Comparison of ENCODE assay signal across 9 cellular contexts in the genomic region with DNA sequence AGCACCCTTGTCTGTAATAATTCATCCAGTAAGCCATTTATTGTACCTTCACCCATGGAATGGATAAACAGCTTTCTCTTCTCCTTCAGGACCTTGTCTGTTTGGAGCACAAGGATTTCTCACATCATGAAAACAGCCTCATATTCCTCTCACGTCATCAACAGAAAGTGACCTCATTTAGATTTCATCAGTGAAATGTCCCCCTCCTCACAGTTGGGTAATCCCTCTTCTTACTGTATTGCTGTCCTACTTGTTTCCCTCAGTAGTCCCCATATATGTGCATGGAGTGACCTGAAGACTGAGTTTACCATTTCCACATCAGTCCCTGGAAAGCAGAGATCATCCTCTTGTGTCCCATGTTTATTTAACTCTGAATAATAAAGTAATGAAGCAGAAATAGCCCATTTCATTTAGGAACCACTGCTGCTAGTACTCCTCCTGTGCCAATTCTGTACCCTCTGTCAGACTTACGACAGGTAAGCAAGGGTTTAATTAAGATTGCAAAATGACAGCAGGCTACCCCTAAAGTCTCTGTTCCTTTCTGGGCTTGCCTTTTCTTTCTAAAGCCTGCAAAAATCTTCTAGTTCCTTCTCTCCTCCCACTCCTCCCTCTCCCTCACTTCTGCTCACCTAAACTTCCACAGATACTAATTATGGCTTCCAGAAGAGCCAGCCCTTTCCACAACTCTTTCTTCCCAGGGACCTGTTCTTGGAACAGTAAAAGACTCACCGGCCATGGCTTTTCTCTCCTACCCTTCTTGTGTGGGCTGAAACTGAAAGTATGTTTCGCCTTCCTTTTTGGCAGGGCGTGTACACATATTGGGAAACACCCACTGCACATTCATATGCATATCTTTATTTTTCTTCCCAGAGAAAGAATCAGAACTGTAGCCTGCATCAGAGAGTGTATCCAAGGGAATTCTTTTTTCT. TPM values are rescaled to one million over a fixed set of nuclear protein-coding genes. Genes with fewer than 3 reads are reported as not detected.
DNase-seq lines count a peak whose midpoint lies in the region; ATAC-seq and TF ChIP-seq lines count a peak whose summit lies in the region.
"Not testable (repeated sequence)": the region's sequence is repeated elsewhere in the genome, so short reads cannot be mapped to it uniquely, and the experiment has no call there.
"Had no signal": no experiment of that assay in that cellular context is flagged by ENCODE, and none has a peak within 500 bp of the region (broad histone marks: within the 10 kb centered on the region; RNA-seq: fewer than 3 reads in every experiment).

Gene CARD16, minus strand, starts transcription at position 774 of the 929 bp plus-strand sequence. Its CDS starts 38 bp downstream, at position 736.

- DNase-seq in A673 (ENCODE audit: low spot score) (peak; percentile 66), KBM-7 (peak; percentile 40), MCF 10A (ENCODE audit: unreplicated experiment) (peak; percentile 83), hepatic stellate cell (ENCODE audit: low spot score) (peak; percentile 6)
- DNase-seq in gastrocnemius medialis = not testable (repeated sequence)

- peak in 1 of 2 donors; percentile 16 for TF ChIP-seq POLR2A in gastrocnemius medialis (IDR thresholded peaks at IDR 0.05)

- H3K4me3 ChIP-seq in A673 (ENCODE audit: low read depth, low read length, poor library complexity, severe bottlenecking) (peak within 1 kb of the TSS; percentile 32), WI38 (ENCODE audit: low read depth, low read length) (peak within 1 kb of the TSS; percentile 62), gastrocnemius medialis (peak within 1 kb of the TSS; percentile 27 to 42 (median 37))

- TF ChIP-seq CTCF in A673 (conservative IDR thresholded peaks at IDR 0.05; ENCODE audit: low read depth, low read length); WI38 (IDR thresholded peaks at IDR 0.05; ENCODE audit: low read depth, low read length); MCF 10A (IDR thresholded peaks at IDR 0.05; ENCODE audit: unreplicated experiment); gastrocnemius medialis (IDR thresholded peaks at IDR 0.05 in 4 of 5, conservative IDR thresholded peaks at IDR 0.05 in 1 of 5): not testable (repeated sequence)

- H3K27me3 Mint-ChIP-seq in MCF 10A (ENCODE audit: insufficient read depth, unreplicated experiment) = not testable (repeated sequence)

- H3K9me3 ChIP-seq in A673 (ENCODE audit: low read depth, low read length, poor library complexity, severe bottlenecking); gastrocnemius medialis: not testable (repeated sequence)

- POLR2A ChIA-PET in A673 (lab: Charles Lee; ENCODE audit: low non-redundant PET) = not testable (repeated sequence)
- POLR2A ChIA-PET in MCF 10A (lab: Yijun Ruan, JAX) = interaction anchor here (1.2 to 1.9 kb wide), 4 partner anchors 9 to 77 kb away, joined by 4 to 14 read pairs (median 5); partner anchors contain the start of genes CASP1 and CASP4

- not testable (repeated sequence) for H3K9me3 Mint-ChIP-seq in MCF 10A (ENCODE audit: unreplicated experiment)

- ATAC-seq in GM18520 (IDR thresholded peaks at IDR 0.05; ENCODE audit: unreplicated experiment) = peak; percentile 99
- ATAC-seq in HG02610 (IDR thresholded peaks at IDR 0.05; ENCODE audit: unreplicated experiment) = peak; percentile 99
- ATAC-seq in gastrocnemius medialis = peak in 1 of 2 donors; percentile 53

- not testable (repeated sequence) for H3K27me3 ChIP-seq in A673 (replicated peaks; ENCODE audit: insufficient read depth, low read depth, low read length, poor library complexity); gastrocnemius medialis

- H3K4me1 ChIP-seq in A673 (ENCODE audit: insufficient read depth, low read length, poor library complexity, severe bottlenecking) = peaks cover 15% of the 10 kb centered on the region
- H3K4me1 ChIP-seq in gastrocnemius medialis = not testable (repeated sequence)

- H3K4me3 Mint-ChIP-seq in MCF 10A (ENCODE audit: unreplicated experiment) = peak within 1 kb of the TSS; percentile 78

- CTCF ChIA-PET in A673 (lab: Charles Lee); MCF 10A (lab: Yijun Ruan, JAX): not testable (repeated sequence)

- BruUV-seq in A673 (replicated peaks; lab: Mats Ljungman, UMichigan) = TSS peak; percentile 50
- not testable (repeated sequence) for BruUV-seq in MCF 10A (replicated peaks; lab: Mats Ljungman, UMichigan)

- in situ Hi-C loops in KBM-7 (cut with MboI; ENCODE audit: low pct_unique_long_range_greater_than_20kb, low sequenced_read_pairs); gastrocnemius medialis (cut with MboI; ENCODE audit: low sequenced_read_pairs in 4 of 4): not testable (repeated sequence)

- H3K36me3 ChIP-seq in A673 (ENCODE audit: insufficient read depth, low read length, poor library complexity, severe bottlenecking); gastrocnemius medialis: not testable (repeated sequence)

- intact Hi-C loops in A673 (cut with micrococcal nuclease; ENCODE audit: unreplicated experiment); gastrocnemius medialis (cut with DNase I; ENCODE audit: low total_unique reads): not testable (repeated sequence)
- intact Hi-C loops in MCF 10A (cut with micrococcal nuclease) = loop anchor here (10.0 kb wide), 1 partner anchor 90 kb away; the partner anchor contains the start of gene CARD18

- not testable (repeated sequence) for H3K36me3 Mint-ChIP-seq in MCF 10A (ENCODE audit: insufficient read depth, unreplicated experiment)

- H3K27ac Mint-ChIP-seq in MCF 10A (ENCODE audit: low read depth, unreplicated experiment) = peak within 1 kb of the TSS; percentile 93

- H3K27ac ChIP-seq in A673 (ENCODE audit: low read depth, low read length, poor library complexity, severe bottlenecking) (peak within 1 kb of the TSS; percentile 20), gastrocnemius medialis (peak within 1 kb of the TSS; percentile 26 to 68 (median 48))

- H3K4me1 Mint-ChIP-seq in MCF 10A (ENCODE audit: insufficient read depth, unreplicated experiment) = peaks cover 64% of the 10 kb centered on the region

RNA-seq across cellular contexts. Expression of gene CARD16, which starts in this region (rescaled TPM):
- total RNA-seq in A673 (2021) = 5.3 and 8.0 TPM in 2 replicates
- total RNA-seq in MCF 10A (2022) = 14.0 and 14.4 TPM in 2 replicates
- total RNA-seq in gastrocnemius medialis = 1 to 10 TPM in 3 of 4 donors, not detected in 1; 1.5 to 2.1 (median 1.6) TPM
- total RNA-seq: NCI-H460 had no signal
